In the genomic region with DNA sequence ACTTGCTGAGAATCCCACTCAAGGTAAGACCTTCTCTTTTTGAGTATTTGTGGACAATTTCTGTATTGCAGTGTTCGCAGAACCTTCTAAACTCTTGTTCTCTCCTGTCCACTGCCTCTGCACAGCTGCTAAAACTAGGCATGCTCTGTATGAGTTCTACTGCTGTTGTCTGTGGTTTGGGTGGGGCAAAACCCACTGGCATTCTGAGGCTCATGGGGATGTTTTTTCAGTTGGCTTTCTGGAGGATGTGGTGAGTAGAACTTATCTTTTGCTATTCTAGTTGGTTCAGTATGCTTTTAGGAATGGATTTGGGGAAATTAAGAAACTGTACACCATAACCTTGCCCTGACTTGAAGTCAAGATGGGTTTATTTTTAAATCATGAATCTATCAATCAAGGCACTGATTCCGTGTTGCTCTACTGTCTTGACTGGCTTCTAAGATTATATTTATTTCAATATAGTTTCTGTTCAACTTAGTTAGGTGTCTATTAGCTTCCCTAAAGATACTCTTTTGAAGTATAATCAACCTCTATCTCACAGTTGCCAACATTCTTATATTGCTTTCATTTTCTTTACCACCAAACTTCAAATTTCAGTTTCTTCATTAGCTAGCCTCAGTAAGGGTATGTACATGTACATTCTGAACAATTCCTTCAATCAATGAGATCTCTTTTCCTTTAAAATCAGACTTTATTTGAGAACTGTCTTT, we compare ENCODE assay signal across 8 cellular contexts. TPM values are rescaled to one million over a fixed set of nuclear protein-coding genes. Genes with fewer than 3 reads are reported as not detected.
DNase-seq lines count a peak whose midpoint lies in the region; ATAC-seq lines count a peak whose summit lies in the region.

No MANE protein-coding gene starts in this region.

- no peaks in the 10 kb centered on the region for H3K27me3 Mint-ChIP-seq in T-helper 17 cell

- peak; percentile 2 to 22 for DNase-seq in stimulated activated CD4-positive, alpha-beta T cell treated with anti-CD3 and anti-CD28 coated beads, Interleukin-12 subunit alpha, Interleukin-12 subunit beta, amount 100 ng/mL, for 24 hours (ENCODE audit: low read depth in 2 of 2)
- no peak for DNase-seq in stimulated activated CD4-positive, alpha-beta T cell treated with anti-CD3 and anti-CD28 coated beads, Interleukin-12 subunit alpha, Interleukin-12 subunit beta, amount 100 ng/mL, for 4 hours
- DNase-seq in T-helper 17 cell (peak in 2 of 3 donors; percentile 19 to 29), astrocyte of the hippocampus (ENCODE audit: low read depth, low spot score) (peak; percentile 79), NCI-H446 treated with DMSO at 0.1 percent for 48 hours (lab: John Stamatoyannopoulos, UW) (no peak), RKO (ENCODE audit: low spot score) (no peak)

- ATAC-seq in HG03196 (IDR thresholded peaks at IDR 0.05; ENCODE audit: unreplicated experiment): peak; percentile 89
- ATAC-seq in T-helper 17 cell: peak; percentile 98

- H3K27ac Mint-ChIP-seq in T-helper 17 cell: peak overlapping the region; percentile 91

- H3K27ac ChIP-seq in skin epidermis: peak overlapping the region in 15 of 21 experiments; percentile 6 to 81 (median 41)

- H3K4me1 Mint-ChIP-seq in T-helper 17 cell: peaks cover 39% of the 10 kb centered on the region

- peak overlapping the region in 2 of 7 experiments; percentile 3 to 13 for H3K4me3 ChIP-seq in skin epidermis

- no peaks in the 10 kb centered on the region for H3K9me3 ChIP-seq in T-helper 17 cell (ENCODE audit: control insufficient read depth, low read length, poor library complexity, severe bottlenecking)

- H3K4me3 Mint-ChIP-seq in T-helper 17 cell: peak overlapping the region; percentile 83

- H3K36me3 Mint-ChIP-seq in T-helper 17 cell (ENCODE audit: low read depth): peaks cover 3% of the 10 kb centered on the region

RNA-seq across cellular contexts. Expression of gene C1GALT1, which starts 25.0 kb away (rescaled TPM):
- 10 to 100 TPM; 51.4 to 54.2 TPM for total RNA-seq in T-helper 17 cell

Comparison
In these comparisons a context has a peak if more than half of its experiments do, and no peak if none do; other contexts are left out.
1. DNase-seq: peak in stimulated activated CD4-positive, alpha-beta T cell treated with anti-CD3 and anti-CD28 coated beads, Interleukin-12 subunit alpha, Interleukin-12 subunit beta, amount 100 ng/mL, for 24 hours (2 of 2), T-helper 17 cell (2 of 3) and astrocyte of the hippocampus (single experiment); none in stimulated activated CD4-positive, alpha-beta T cell treated with anti-CD3 and anti-CD28 coated beads, Interleukin-12 subunit alpha, Interleukin-12 subunit beta, amount 100 ng/mL, for 4 hours (single experiment), NCI-H446 treated with DMSO at 0.1 percent for 48 hours (single experiment) and RKO (single experiment).